In the genomic region with DNA sequence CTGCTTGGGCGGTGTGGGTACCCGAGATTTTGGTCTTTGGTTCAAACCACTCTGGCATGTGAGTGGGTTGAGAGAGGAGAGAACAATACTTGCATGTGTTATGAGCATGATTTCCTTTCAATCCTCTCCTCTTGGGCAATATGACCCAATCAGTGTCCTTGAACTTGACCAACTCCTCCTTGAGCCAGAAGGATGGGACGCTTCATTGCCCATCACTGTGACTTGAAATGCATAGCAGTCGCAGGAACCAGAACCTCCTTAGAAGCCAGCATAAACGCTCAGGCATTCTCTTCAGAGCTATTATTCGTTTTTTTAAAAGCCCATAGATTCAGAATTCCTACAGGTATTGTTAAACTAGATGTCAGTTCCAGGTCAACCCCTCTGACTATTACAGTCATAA, we compare ENCODE assay signal across 1 cellular context.
TF ChIP-seq lines count a peak whose summit lies in the region.

No MANE protein-coding gene starts in this region.

TF ChIP-seq in GM23338, 12 proteins besides CTCF, POLR2A, EP300 and RAD21 (continued from another document):
- TF ChIP-seq, protein P1, sequence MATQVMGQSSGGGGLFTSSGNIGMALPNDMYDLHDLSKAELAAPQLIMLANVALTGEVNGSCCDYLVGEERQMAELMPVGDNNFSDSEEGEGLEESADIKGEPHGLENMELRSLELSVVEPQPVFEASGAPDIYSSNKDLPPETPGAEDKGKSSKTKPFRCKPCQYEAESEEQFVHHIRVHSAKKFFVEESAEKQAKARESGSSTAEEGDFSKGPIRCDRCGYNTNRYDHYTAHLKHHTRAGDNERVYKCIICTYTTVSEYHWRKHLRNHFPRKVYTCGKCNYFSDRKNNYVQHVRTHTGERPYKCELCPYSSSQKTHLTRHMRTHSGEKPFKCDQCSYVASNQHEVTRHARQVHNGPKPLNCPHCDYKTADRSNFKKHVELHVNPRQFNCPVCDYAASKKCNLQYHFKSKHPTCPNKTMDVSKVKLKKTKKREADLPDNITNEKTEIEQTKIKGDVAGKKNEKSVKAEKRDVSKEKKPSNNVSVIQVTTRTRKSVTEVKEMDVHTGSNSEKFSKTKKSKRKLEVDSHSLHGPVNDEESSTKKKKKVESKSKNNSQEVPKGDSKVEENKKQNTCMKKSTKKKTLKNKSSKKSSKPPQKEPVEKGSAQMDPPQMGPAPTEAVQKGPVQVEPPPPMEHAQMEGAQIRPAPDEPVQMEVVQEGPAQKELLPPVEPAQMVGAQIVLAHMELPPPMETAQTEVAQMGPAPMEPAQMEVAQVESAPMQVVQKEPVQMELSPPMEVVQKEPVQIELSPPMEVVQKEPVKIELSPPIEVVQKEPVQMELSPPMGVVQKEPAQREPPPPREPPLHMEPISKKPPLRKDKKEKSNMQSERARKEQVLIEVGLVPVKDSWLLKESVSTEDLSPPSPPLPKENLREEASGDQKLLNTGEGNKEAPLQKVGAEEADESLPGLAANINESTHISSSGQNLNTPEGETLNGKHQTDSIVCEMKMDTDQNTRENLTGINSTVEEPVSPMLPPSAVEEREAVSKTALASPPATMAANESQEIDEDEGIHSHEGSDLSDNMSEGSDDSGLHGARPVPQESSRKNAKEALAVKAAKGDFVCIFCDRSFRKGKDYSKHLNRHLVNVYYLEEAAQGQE (IDR thresholded peaks at IDR 0.05; ENCODE audit: unreplicated experiment) = no peak
- TF ChIP-seq NANOG (IDR thresholded peaks at IDR 0.05; ENCODE audit: borderline replicate concordance) (no peak), STAT1 (IDR thresholded peaks at IDR 0.05; ENCODE audit: unreplicated experiment) (no peak), CREB1 (CRISPR knock-in tag; IDR thresholded peaks at IDR 0.05; ENCODE audit: low read depth) (no peak), JUNB (IDR thresholded peaks at IDR 0.05; ENCODE audit: unreplicated experiment) (no peak), ZNF114 (CRISPR knock-in tag; IDR thresholded peaks at IDR 0.05) (no peak), POLR2AphosphoS5 (IDR thresholded peaks at IDR 0.05; ENCODE audit: low read depth) (no peak), EZH2phosphoT487 (IDR thresholded peaks at IDR 0.05; ENCODE audit: unreplicated experiment) (no peak), EZH2 (IDR thresholded peaks at IDR 0.05; ENCODE audit: low read depth, unreplicated experiment) (no peak)
